Comparison of ENCODE assay signal across 18 cellular contexts in genomic region chr16:51374346-51374745, GRCh38.
A peak's percentile ranks its signal among the peaks of the same experiment; 100 is the strongest.
DNase-seq lines count a peak whose midpoint lies in the region; FAIRE-seq and TF ChIP-seq lines count a peak whose summit lies in the region.
"Had no signal": no experiment of that assay in that cellular context is flagged by ENCODE, and none has a peak within 500 bp of the region (broad histone marks: within the 10 kb centered on the region; RNA-seq: fewer than 3 reads in every experiment).

No MANE protein-coding gene starts in this region.

- H3K9ac ChIP-seq in GM23248, result no peak overlapping the region

- 32 to 34% methylated on average over 2 of the region's 2 CpGs for WGBS in GM23248 (ENCODE audit: low coverage in 1 of 2, low lambda C conversion rate in 2 of 2, missing lambda C conversion rate in 2 of 2), 2 experiments

- no peak for FAIRE-seq in urothelium cell line (lab: Jason Lieb, UNC)
- FAIRE-seq: K562 had no signal

- no peak overlapping the region for H3K4me2 ChIP-seq in GM23248 (ENCODE audit: unreplicated experiment)

- no peaks in the 10 kb centered on the region for H3K4me1 Mint-ChIP-seq in activated CD4-positive, alpha-beta T cell treated with anti-CD3 and anti-CD28 coated beads, Interleukin-2, amount 10 ng/mL, durations not matched to agents 7 days and 5 days
- H3K4me1 Mint-ChIP-seq: activated naive CD4-positive, alpha-beta T cell treated with anti-CD3 and anti-CD28 coated beads, Interleukin-2, amount 50 U/mL, for 24 hours; stimulated activated memory B cell treated with anti-CD40 and anti-IgM and Interleukin-4, amounts not matched to agents 10 μg/mL and 1 μg/mL and 100 μg/mL, for 72 hours had no signal

- no peaks in the 10 kb centered on the region for H4K20me1 ChIP-seq in GM23248 (ENCODE audit: insufficient read depth)

- no peak overlapping the region for H2AFZ ChIP-seq in GM23248

- no peaks in the 10 kb centered on the region for H3K9me3 ChIP-seq in GM23248 (ENCODE audit: low read depth)

- no peak overlapping the region for H3K27ac Mint-ChIP-seq in activated CD4-positive, alpha-beta T cell treated with anti-CD3 and anti-CD28 coated beads, Interleukin-2, amount 10 ng/mL, durations not matched to agents 7 days and 5 days
- H3K27ac Mint-ChIP-seq: activated naive CD4-positive, alpha-beta T cell treated with anti-CD3 and anti-CD28 coated beads, Interleukin-2, amount 50 U/mL, for 24 hours; stimulated activated memory B cell treated with anti-CD40 and anti-IgM and Interleukin-4, amounts not matched to agents 10 μg/mL and 1 μg/mL and 100 μg/mL, for 72 hours; type B pancreatic cell had no signal

- POLR2A ChIA-PET in activated CD4-positive, alpha-beta T cell treated with anti-CD3 and anti-CD28 coated beads, Interleukin-2, amount 10 ng/mL, durations not matched to agents 7 days and 5 days (lab: Charles Lee), result no interaction called here

- H3K4me1 ChIP-seq in GM23248 (ENCODE audit: insufficient read depth), result peaks cover 5% of the 10 kb centered on the region; the same call in 1 of the 2 replicates

- H3K9me3 Mint-ChIP-seq in activated CD4-positive, alpha-beta T cell treated with anti-CD3 and anti-CD28 coated beads, Interleukin-2, amount 10 ng/mL, durations not matched to agents 7 days and 5 days, result no peaks in the 10 kb centered on the region
- H3K9me3 Mint-ChIP-seq: type B pancreatic cell had no signal

- no peaks in the 10 kb centered on the region for H3K36me3 Mint-ChIP-seq in activated CD4-positive, alpha-beta T cell treated with anti-CD3 and anti-CD28 coated beads, Interleukin-2, amount 10 ng/mL, durations not matched to agents 7 days and 5 days (ENCODE audit: low read depth)
- H3K36me3 Mint-ChIP-seq: activated naive CD4-positive, alpha-beta T cell treated with anti-CD3 and anti-CD28 coated beads, Interleukin-2, amount 50 U/mL, for 24 hours; stimulated activated memory B cell treated with anti-CD40 and anti-IgM and Interleukin-4, amounts not matched to agents 10 μg/mL and 1 μg/mL and 100 μg/mL, for 72 hours; type B pancreatic cell had no signal

- H3K4me3 ChIP-seq in GM23248 (no peak overlapping the region), fibroblast of mammary gland (ENCODE audit: control insufficient read depth, low read depth, low read length) (no peak overlapping the region)
- H3K4me3 ChIP-seq: K562, lung had no signal

- no peaks in the 10 kb centered on the region for H3K27me3 ChIP-seq in GM23248 (replicated peaks; ENCODE audit: insufficient read depth)

- in situ Hi-C loops in GM23248 (cut with MboI), result no loop called here

- H3F3A ChIP-seq in GM23248 (ENCODE audit: insufficient read depth), result peaks cover 6% of the 10 kb centered on the region

- DNase-seq in GM23248 (peak; percentile 88), T1000 (lab: John Stamatoyannopoulos, UW) (peak; percentile 6), fibroblast of mammary gland (ENCODE audit: low read depth) (peak; percentile 87), urothelium cell line (ENCODE audit: low spot score) (peak; percentile 72), germinal center (ENCODE audit: low spot score) (no peak)
- no peak for DNase-seq in stimulated activated CD4-positive, alpha-beta T cell treated with anti-CD3 and anti-CD28 coated beads, Interleukin-2, amount 100 ng/mL, for 48 hours
- DNase-seq in activated CD4-positive, alpha-beta T cell treated with anti-CD3 and anti-CD28 coated beads, Interleukin-2, amount 10 ng/mL, durations not matched to agents 7 days and 5 days, result no peak
- DNase-seq: COR-L47, erythroblast, GF-D8, NCI-H1417 treated with DMSO at 0.1 percent for 48 hours, NCI-H345, WERI-Rb-1 had no signal

- CTCF ChIA-PET in activated CD4-positive, alpha-beta T cell treated with anti-CD3 and anti-CD28 coated beads, Interleukin-2, amount 10 ng/mL, durations not matched to agents 7 days and 5 days (lab: Charles Lee), result no interaction called here

- H3K27ac ChIP-seq in GM23248, result no peak overlapping the region
- H3K27ac ChIP-seq: WERI-Rb-1 had no signal

- no peaks in the 10 kb centered on the region for H3K36me3 ChIP-seq in GM23248 (ENCODE audit: low read depth)
- H3K36me3 ChIP-seq: WERI-Rb-1 had no signal

- TF ChIP-seq CTCF in fibroblast of mammary gland (conservative IDR thresholded peaks at IDR 0.05; ENCODE audit: control insufficient read depth, insufficient read depth, low read depth, low read length), result peak; percentile 5

- H3K79me2 ChIP-seq in GM23248 (ENCODE audit: insufficient read depth), result no peaks in the 10 kb centered on the region

- H3K4me3 Mint-ChIP-seq in activated CD4-positive, alpha-beta T cell treated with anti-CD3 and anti-CD28 coated beads, Interleukin-2, amount 10 ng/mL, durations not matched to agents 7 days and 5 days, result no peak overlapping the region
- H3K4me3 Mint-ChIP-seq: activated naive CD4-positive, alpha-beta T cell treated with anti-CD3 and anti-CD28 coated beads, Interleukin-2, amount 50 U/mL, for 24 hours; stimulated activated memory B cell treated with anti-CD40 and anti-IgM and Interleukin-4, amounts not matched to agents 10 μg/mL and 1 μg/mL and 100 μg/mL, for 72 hours; type B pancreatic cell had no signal

- H3K27me3 Mint-ChIP-seq in activated CD4-positive, alpha-beta T cell treated with anti-CD3 and anti-CD28 coated beads, Interleukin-2, amount 10 ng/mL, durations not matched to agents 7 days and 5 days, result no peaks in the 10 kb centered on the region
- H3K27me3 Mint-ChIP-seq: activated naive CD4-positive, alpha-beta T cell treated with anti-CD3 and anti-CD28 coated beads, Interleukin-2, amount 50 U/mL, for 24 hours; stimulated activated memory B cell treated with anti-CD40 and anti-IgM and Interleukin-4, amounts not matched to agents 10 μg/mL and 1 μg/mL and 100 μg/mL, for 72 hours; type B pancreatic cell had no signal

- H3K9me2 ChIP-seq in GM23248 (ENCODE audit: insufficient read depth), result no peaks in the 10 kb centered on the region

Comparison
In these comparisons a context has a peak if more than half of its experiments do, and no peak if none do; other contexts are left out.
1. DNase-seq: peak in GM23248 (single experiment), T1000 (single experiment), fibroblast of mammary gland (single experiment) and urothelium cell line (single experiment); none in stimulated activated CD4-positive, alpha-beta T cell treated with anti-CD3 and anti-CD28 coated beads, Interleukin-2, amount 100 ng/mL, for 48 hours (0 of 2), activated CD4-positive, alpha-beta T cell treated with anti-CD3 and anti-CD28 coated beads, Interleukin-2, amount 10 ng/mL, durations not matched to agents 7 days and 5 days (single experiment) and germinal center (single experiment).